In the genomic region with DNA sequence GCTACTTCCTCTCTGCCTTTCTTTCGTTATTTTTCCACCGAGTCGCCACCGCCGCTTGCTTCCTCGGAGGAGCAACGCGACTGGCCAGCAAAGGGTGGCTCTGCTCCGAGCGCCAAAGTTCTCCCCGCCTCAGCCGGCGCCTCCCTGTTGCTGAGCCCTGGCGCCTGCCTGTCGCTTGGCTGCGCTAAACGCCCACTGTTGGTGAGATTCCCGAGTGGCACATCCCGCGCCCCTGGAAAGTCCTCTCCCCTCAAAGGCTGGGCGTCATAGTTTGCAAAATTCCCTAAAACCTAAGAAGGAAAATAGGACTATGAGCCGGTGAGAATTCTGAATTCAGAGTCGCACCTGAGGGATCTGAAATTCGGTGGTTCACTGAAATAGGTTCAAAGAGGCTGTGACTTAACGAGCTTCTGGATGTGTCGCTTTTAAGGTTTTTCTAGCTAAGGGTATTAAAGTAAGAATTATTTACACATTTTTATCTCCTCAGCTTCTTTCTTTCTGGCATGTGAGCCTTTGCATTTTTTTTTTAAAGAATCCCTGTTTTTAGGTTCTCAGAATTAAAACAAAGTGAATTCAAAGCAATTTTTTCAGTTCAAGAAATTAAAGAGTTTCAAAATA, we compare ENCODE assay signal across 2 cellular contexts.
TF ChIP-seq lines count a peak whose summit lies in the region.

Gene GRIN3A, minus strand, starts transcription at position 82 of the 618 bp plus-strand sequence. CDS start 668 bp downstream, outside the sequence.

TF ChIP-seq in Ishikawa, 13 proteins besides CTCF, POLR2A, EP300 and RAD21 (continued from another document):
- TF ChIP-seq REST (IDR thresholded peaks at IDR 0.05; ENCODE audit: low read depth): no peak
- TF ChIP-seq EGR1 (IDR thresholded peaks at IDR 0.05): no peak
- no peak for TF ChIP-seq FOXM1 (IDR thresholded peaks at IDR 0.05; ENCODE audit: borderline replicate concordance, low read depth)
- no peak for TF ChIP-seq USF1 (IDR thresholded peaks at IDR 0.05)
- no peak for TF ChIP-seq NFIC (IDR thresholded peaks at IDR 0.05)
- TF ChIP-seq CREB1 (IDR thresholded peaks at IDR 0.05; ENCODE audit: low read depth): no peak
- TF ChIP-seq TEAD4 (IDR thresholded peaks at IDR 0.05): no peak
- no peak for TF ChIP-seq TAF1 (IDR thresholded peaks at IDR 0.05; ENCODE audit: low read depth)
- TF ChIP-seq YY1 (IDR thresholded peaks at IDR 0.05; ENCODE audit: low read depth): no peak
- no peak for TF ChIP-seq ZBTB7A (IDR thresholded peaks at IDR 0.05; ENCODE audit: low read depth)

TF ChIP-seq in HepG2, 621 proteins besides CTCF, POLR2A, EP300 and RAD21 (continued from another document):
- peak; percentile 98 for TF ChIP-seq ZNF205 (CRISPR knock-in tag; IDR thresholded peaks at IDR 0.05)
TF ChIP-seq in HepG2: peak in this region for 3.
